Comparison of ENCODE assay signal across 1 cellular context in genomic region chr10:1526427-1527055, GRCh38.
TF ChIP-seq lines count a peak whose summit lies in the region.

No MANE protein-coding gene starts in this region.

TF ChIP-seq in K562, 482 proteins besides CTCF, POLR2A, EP300 and RAD21 (continued from another document):
- TF ChIP-seq, protein P1, sequence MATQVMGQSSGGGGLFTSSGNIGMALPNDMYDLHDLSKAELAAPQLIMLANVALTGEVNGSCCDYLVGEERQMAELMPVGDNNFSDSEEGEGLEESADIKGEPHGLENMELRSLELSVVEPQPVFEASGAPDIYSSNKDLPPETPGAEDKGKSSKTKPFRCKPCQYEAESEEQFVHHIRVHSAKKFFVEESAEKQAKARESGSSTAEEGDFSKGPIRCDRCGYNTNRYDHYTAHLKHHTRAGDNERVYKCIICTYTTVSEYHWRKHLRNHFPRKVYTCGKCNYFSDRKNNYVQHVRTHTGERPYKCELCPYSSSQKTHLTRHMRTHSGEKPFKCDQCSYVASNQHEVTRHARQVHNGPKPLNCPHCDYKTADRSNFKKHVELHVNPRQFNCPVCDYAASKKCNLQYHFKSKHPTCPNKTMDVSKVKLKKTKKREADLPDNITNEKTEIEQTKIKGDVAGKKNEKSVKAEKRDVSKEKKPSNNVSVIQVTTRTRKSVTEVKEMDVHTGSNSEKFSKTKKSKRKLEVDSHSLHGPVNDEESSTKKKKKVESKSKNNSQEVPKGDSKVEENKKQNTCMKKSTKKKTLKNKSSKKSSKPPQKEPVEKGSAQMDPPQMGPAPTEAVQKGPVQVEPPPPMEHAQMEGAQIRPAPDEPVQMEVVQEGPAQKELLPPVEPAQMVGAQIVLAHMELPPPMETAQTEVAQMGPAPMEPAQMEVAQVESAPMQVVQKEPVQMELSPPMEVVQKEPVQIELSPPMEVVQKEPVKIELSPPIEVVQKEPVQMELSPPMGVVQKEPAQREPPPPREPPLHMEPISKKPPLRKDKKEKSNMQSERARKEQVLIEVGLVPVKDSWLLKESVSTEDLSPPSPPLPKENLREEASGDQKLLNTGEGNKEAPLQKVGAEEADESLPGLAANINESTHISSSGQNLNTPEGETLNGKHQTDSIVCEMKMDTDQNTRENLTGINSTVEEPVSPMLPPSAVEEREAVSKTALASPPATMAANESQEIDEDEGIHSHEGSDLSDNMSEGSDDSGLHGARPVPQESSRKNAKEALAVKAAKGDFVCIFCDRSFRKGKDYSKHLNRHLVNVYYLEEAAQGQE (CRISPR knock-in tag; IDR thresholded peaks at IDR 0.05; ENCODE audit: low read depth): no peak
- peak; percentile 2; the same call in 1 of the 2 replicates for TF ChIP-seq TFE3 (CRISPR knock-in tag; IDR thresholded peaks at IDR 0.05)
- TF ChIP-seq ESRRA (IDR thresholded peaks at IDR 0.05; ENCODE audit: borderline replicate concordance, low read depth): no peak
- no peak for TF ChIP-seq SRSF3 (IDR thresholded peaks at IDR 0.05; ENCODE audit: insufficient read depth, low read length)
- TF ChIP-seq OTX1 (CRISPR knock-in tag; IDR thresholded peaks at IDR 0.05): no peak
- TF ChIP-seq, protein P2, sequence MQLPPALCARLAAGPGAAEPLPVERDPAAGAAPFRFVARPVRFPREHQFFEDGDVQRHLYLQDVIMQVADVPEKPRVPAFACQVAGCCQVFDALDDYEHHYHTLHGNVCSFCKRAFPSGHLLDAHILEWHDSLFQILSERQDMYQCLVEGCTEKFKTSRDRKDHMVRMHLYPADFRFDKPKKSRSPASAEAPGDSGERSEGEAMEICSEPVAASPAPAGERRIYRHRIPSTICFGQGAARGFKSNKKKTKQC (CRISPR knock-in tag; IDR thresholded peaks at IDR 0.05): no peak
- TF ChIP-seq HNRNPUL1 (IDR thresholded peaks at IDR 0.05; ENCODE audit: low read length): no peak
- no peak for TF ChIP-seq ZBTB12 (CRISPR knock-in tag; IDR thresholded peaks at IDR 0.05)
- TF ChIP-seq RBM17 (IDR thresholded peaks at IDR 0.05; ENCODE audit: borderline replicate concordance, low read depth, low read length): no peak
- TF ChIP-seq PCBP2 (IDR thresholded peaks at IDR 0.05; ENCODE audit: low read depth, low read length, poor library complexity, severe bottlenecking): no peak
- TF ChIP-seq MAFG (tag; conservative IDR thresholded peaks at IDR 0.05): no peak
- no peak for TF ChIP-seq TCF15 (CRISPR knock-in tag; IDR thresholded peaks at IDR 0.05)
- no peak for TF ChIP-seq TAF15 (IDR thresholded peaks at IDR 0.05; ENCODE audit: low read depth, low read length)
- TF ChIP-seq HNRNPL (IDR thresholded peaks at IDR 0.05; ENCODE audit: low read depth, low read length): no peak
- TF ChIP-seq POU5F1 (IDR thresholded peaks at IDR 0.05; ENCODE audit: borderline replicate concordance, low read depth, low read length, partially characterized antibody): no peak
- TF ChIP-seq BRD9 (IDR thresholded peaks at IDR 0.05; ENCODE audit: low read depth, partially characterized antibody): no peak
- no peak for TF ChIP-seq PHF8 (IDR thresholded peaks at IDR 0.05; ENCODE audit: borderline replicate concordance, low read length)
- TF ChIP-seq TCFL5 (CRISPR knock-in tag; conservative IDR thresholded peaks at IDR 0.05): no peak
- no peak for TF ChIP-seq KAT8 (IDR thresholded peaks at IDR 0.05; ENCODE audit: low read depth)
- TF ChIP-seq SP2 (IDR thresholded peaks at IDR 0.05; ENCODE audit: extremely low read depth, low read depth, low read length, poor library complexity, severe bottlenecking): no peak
- no peak for TF ChIP-seq RFX5 (IDR thresholded peaks at IDR 0.05; ENCODE audit: low read depth, low read length)
- TF ChIP-seq NR4A1 (CRISPR knock-in tag; IDR thresholded peaks at IDR 0.05): no peak
- no peak for TF ChIP-seq NR4A1 (tag; IDR thresholded peaks at IDR 0.05)
- TF ChIP-seq RAD51 (IDR thresholded peaks at IDR 0.05; ENCODE audit: borderline replicate concordance, low read depth): peak; percentile 62; the same call in 1 of the 2 replicates
- TF ChIP-seq, protein P3, sequence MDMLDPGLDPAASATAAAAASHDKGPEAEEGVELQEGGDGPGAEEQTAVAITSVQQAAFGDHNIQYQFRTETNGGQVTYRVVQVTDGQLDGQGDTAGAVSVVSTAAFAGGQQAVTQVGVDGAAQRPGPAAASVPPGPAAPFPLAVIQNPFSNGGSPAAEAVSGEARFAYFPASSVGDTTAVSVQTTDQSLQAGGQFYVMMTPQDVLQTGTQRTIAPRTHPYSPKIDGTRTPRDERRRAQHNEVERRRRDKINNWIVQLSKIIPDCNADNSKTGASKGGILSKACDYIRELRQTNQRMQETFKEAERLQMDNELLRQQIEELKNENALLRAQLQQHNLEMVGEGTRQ (CRISPR knock-in tag; IDR thresholded peaks at IDR 0.05): peak; percentile 79
- no peak for TF ChIP-seq ZNF184 (CRISPR knock-in tag; IDR thresholded peaks at IDR 0.05)
- TF ChIP-seq, protein P4, sequence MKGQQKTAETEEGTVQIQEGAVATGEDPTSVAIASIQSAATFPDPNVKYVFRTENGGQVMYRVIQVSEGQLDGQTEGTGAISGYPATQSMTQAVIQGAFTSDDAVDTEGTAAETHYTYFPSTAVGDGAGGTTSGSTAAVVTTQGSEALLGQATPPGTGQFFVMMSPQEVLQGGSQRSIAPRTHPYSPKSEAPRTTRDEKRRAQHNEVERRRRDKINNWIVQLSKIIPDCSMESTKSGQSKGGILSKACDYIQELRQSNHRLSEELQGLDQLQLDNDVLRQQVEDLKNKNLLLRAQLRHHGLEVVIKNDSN (CRISPR knock-in tag; IDR thresholded peaks at IDR 0.05): peak; percentile 40; the same call in 1 of the 2 replicates
- TF ChIP-seq CCNT2 (IDR thresholded peaks at IDR 0.05; ENCODE audit: borderline replicate concordance, extremely low read depth, insufficient read length, low read depth, low read length): no peak
- no peak for TF ChIP-seq MXI1 (IDR thresholded peaks at IDR 0.05; ENCODE audit: low read depth, low read length)
- TF ChIP-seq CREM (IDR thresholded peaks at IDR 0.05; ENCODE audit: low read depth): no peak
- TF ChIP-seq SNRNP70 (optimal IDR thresholded peaks at IDR 0.05; ENCODE audit: low read depth, low read length): no peak
- TF ChIP-seq HLTF (IDR thresholded peaks at IDR 0.05): no peak
- no peak for TF ChIP-seq CHD4 (IDR thresholded peaks at IDR 0.05; ENCODE audit: insufficient read depth, insufficient replicate concordance, low read depth, low read length, poor library complexity, severe bottlenecking)
- no peak for TF ChIP-seq RBFOX2 (IDR thresholded peaks at IDR 0.05; ENCODE audit: low read depth, low read length)
- no peak for TF ChIP-seq FOXP1 (CRISPR knock-in tag; IDR thresholded peaks at IDR 0.05)
